In genomic region chr12:71938728-71939385, GRCh38 we compare ENCODE assay signal across 1 cellular context.
TF ChIP-seq lines count a peak whose summit lies in the region.

TPH2 (plus strand) TSS chr12:71938845; CDS start chr12:71938987, 142 bp downstream.

TF ChIP-seq in HepG2, 621 proteins besides CTCF, POLR2A, EP300 and RAD21 (continued from another document and continues in another):
- no peak for TF ChIP-seq ZNF597 (CRISPR knock-in tag; IDR thresholded peaks at IDR 0.05)
- TF ChIP-seq, protein P1, sequence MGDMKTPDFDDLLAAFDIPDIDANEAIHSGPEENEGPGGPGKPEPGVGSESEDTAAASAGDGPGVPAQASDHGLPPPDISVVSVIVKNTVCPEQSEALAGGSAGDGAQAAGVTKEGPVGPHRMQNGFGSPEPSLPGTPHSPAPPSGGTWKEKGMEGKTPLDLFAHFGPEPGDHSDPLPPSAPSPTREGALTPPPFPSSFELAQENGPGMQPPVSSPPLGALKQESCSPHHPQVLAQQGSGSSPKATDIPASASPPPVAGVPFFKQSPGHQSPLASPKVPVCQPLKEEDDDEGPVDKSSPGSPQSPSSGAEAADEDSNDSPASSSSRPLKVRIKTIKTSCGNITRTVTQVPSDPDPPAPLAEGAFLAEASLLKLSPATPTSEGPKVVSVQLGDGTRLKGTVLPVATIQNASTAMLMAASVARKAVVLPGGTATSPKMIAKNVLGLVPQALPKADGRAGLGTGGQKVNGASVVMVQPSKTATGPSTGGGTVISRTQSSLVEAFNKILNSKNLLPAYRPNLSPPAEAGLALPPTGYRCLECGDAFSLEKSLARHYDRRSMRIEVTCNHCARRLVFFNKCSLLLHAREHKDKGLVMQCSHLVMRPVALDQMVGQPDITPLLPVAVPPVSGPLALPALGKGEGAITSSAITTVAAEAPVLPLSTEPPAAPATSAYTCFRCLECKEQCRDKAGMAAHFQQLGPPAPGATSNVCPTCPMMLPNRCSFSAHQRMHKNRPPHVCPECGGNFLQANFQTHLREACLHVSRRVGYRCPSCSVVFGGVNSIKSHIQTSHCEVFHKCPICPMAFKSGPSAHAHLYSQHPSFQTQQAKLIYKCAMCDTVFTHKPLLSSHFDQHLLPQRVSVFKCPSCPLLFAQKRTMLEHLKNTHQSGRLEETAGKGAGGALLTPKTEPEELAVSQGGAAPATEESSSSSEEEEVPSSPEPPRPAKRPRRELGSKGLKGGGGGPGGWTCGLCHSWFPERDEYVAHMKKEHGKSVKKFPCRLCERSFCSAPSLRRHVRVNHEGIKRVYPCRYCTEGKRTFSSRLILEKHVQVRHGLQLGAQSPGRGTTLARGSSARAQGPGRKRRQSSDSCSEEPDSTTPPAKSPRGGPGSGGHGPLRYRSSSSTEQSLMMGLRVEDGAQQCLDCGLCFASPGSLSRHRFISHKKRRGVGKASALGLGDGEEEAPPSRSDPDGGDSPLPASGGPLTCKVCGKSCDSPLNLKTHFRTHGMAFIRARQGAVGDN (CRISPR knock-in tag; IDR thresholded peaks at IDR 0.05), result peak; percentile 32
- TF ChIP-seq ZEB1 (IDR thresholded peaks at IDR 0.05; ENCODE audit: insufficient replicate concordance, low read depth), result no peak
- 0 out of 2 replicates have a peak, but pooled peaks have one; percentile 42 for TF ChIP-seq KMT2A (CRISPR knock-in tag; IDR thresholded peaks at IDR 0.05)
- peak; percentile 76; the same call in 1 of the 2 replicates for TF ChIP-seq ZNF441 (CRISPR knock-in tag; IDR thresholded peaks at IDR 0.05; ENCODE audit: borderline replicate concordance)
- peak; percentile 52; the same call in 1 of the 2 replicates for TF ChIP-seq MED1 (CRISPR knock-in tag; IDR thresholded peaks at IDR 0.05)
- no peak for TF ChIP-seq NPAS2 (CRISPR knock-in tag; IDR thresholded peaks at IDR 0.05; ENCODE audit: borderline replicate concordance)
- TF ChIP-seq, protein P2, sequence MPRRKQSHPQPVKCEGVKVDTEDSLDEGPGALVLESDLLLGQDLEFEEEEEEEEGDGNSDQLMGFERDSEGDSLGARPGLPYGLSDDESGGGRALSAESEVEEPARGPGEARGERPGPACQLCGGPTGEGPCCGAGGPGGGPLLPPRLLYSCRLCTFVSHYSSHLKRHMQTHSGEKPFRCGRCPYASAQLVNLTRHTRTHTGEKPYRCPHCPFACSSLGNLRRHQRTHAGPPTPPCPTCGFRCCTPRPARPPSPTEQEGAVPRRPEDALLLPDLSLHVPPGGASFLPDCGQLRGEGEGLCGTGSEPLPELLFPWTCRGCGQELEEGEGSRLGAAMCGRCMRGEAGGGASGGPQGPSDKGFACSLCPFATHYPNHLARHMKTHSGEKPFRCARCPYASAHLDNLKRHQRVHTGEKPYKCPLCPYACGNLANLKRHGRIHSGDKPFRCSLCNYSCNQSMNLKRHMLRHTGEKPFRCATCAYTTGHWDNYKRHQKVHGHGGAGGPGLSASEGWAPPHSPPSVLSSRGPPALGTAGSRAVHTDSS (CRISPR knock-in tag; conservative IDR thresholded peaks at IDR 0.05), result no peak
- TF ChIP-seq ZBTB8A (CRISPR knock-in tag; IDR thresholded peaks at IDR 0.05; ENCODE audit: borderline replicate concordance, low read depth), result no peak
- peak; percentile 89 for TF ChIP-seq ZBTB43 (CRISPR knock-in tag; conservative IDR thresholded peaks at IDR 0.05)
- no peak for TF ChIP-seq ZNF34 (CRISPR knock-in tag; IDR thresholded peaks at IDR 0.05; ENCODE audit: borderline replicate concordance)
- no peak for TF ChIP-seq CHCHD3 (CRISPR knock-in tag; IDR thresholded peaks at IDR 0.05)
- TF ChIP-seq ZNF337 (CRISPR knock-in tag; IDR thresholded peaks at IDR 0.05; ENCODE audit: borderline replicate concordance, low read depth), result no peak
- TF ChIP-seq ARNTL (CRISPR knock-in tag; IDR thresholded peaks at IDR 0.05), result no peak
- TF ChIP-seq ZNF609 (CRISPR knock-in tag; IDR thresholded peaks at IDR 0.05; ENCODE audit: borderline replicate concordance), result no peak
- no peak for TF ChIP-seq MAFK (conservative IDR thresholded peaks at IDR 0.05 in 1 of 2, IDR thresholded peaks at IDR 0.05 in 1 of 2; ENCODE audit: low read length in 2 of 2)
- peak; percentile 74 for TF ChIP-seq RXRB (CRISPR knock-in tag; IDR thresholded peaks at IDR 0.05; ENCODE audit: borderline replicate concordance)
- TF ChIP-seq KDM4B (CRISPR knock-in tag; IDR thresholded peaks at IDR 0.05), result peak; percentile 71; the same call in 1 of the 2 replicates
- no peak for TF ChIP-seq TCF7 (IDR thresholded peaks at IDR 0.05; ENCODE audit: low read depth)
- no peak for TF ChIP-seq ZNF713 (CRISPR knock-in tag; IDR thresholded peaks at IDR 0.05)
- 0 out of 2 replicates have a peak, but pooled peaks have one; percentile 63 for TF ChIP-seq ZNF510 (CRISPR knock-in tag; IDR thresholded peaks at IDR 0.05; ENCODE audit: low read depth)
- TF ChIP-seq ISL2 (CRISPR knock-in tag; IDR thresholded peaks at IDR 0.05), result 0 out of 2 replicates have a peak, but pooled peaks have one; percentile 33
- peak; percentile 38; the same call in 1 of the 2 replicates for TF ChIP-seq FOXA3 (CRISPR knock-in tag; IDR thresholded peaks at IDR 0.05)
- TF ChIP-seq DNMT3B (CRISPR knock-in tag; conservative IDR thresholded peaks at IDR 0.05), result no peak
- TF ChIP-seq PHF21A (CRISPR knock-in tag; IDR thresholded peaks at IDR 0.05), result no peak
- TF ChIP-seq ZNF800 (CRISPR knock-in tag; IDR thresholded peaks at IDR 0.05), result 0 out of 2 replicates have a peak, but pooled peaks have one; percentile 52
- peak; percentile 90; the same call in 1 of the 2 replicates for TF ChIP-seq ZBTB20 (CRISPR knock-in tag; IDR thresholded peaks at IDR 0.05; ENCODE audit: borderline replicate concordance, low read depth)
- no peak for TF ChIP-seq CENPT (CRISPR knock-in tag; IDR thresholded peaks at IDR 0.05; ENCODE audit: low read depth)
- TF ChIP-seq, protein P3, sequence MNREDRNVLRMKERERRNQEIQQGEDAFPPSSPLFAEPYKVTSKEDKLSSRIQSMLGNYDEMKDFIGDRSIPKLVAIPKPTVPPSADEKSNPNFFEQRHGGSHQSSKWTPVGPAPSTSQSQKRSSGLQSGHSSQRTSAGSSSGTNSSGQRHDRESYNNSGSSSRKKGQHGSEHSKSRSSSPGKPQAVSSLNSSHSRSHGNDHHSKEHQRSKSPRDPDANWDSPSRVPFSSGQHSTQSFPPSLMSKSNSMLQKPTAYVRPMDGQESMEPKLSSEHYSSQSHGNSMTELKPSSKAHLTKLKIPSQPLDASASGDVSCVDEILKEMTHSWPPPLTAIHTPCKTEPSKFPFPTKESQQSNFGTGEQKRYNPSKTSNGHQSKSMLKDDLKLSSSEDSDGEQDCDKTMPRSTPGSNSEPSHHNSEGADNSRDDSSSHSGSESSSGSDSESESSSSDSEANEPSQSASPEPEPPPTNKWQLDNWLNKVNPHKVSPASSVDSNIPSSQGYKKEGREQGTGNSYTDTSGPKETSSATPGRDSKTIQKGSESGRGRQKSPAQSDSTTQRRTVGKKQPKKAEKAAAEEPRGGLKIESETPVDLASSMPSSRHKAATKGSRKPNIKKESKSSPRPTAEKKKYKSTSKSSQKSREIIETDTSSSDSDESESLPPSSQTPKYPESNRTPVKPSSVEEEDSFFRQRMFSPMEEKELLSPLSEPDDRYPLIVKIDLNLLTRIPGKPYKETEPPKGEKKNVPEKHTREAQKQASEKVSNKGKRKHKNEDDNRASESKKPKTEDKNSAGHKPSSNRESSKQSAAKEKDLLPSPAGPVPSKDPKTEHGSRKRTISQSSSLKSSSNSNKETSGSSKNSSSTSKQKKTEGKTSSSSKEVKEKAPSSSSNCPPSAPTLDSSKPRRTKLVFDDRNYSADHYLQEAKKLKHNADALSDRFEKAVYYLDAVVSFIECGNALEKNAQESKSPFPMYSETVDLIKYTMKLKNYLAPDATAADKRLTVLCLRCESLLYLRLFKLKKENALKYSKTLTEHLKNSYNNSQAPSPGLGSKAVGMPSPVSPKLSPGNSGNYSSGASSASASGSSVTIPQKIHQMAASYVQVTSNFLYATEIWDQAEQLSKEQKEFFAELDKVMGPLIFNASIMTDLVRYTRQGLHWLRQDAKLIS (CRISPR knock-in tag; IDR thresholded peaks at IDR 0.05), result no peak
- TF ChIP-seq CREB3 (CRISPR knock-in tag; IDR thresholded peaks at IDR 0.05), result peak; percentile 88; the same call in 1 of the 2 replicates
- no peak for TF ChIP-seq JARID2 (CRISPR knock-in tag; IDR thresholded peaks at IDR 0.05; ENCODE audit: insufficient replicate concordance)
- TF ChIP-seq JUN (CRISPR knock-in tag; IDR thresholded peaks at IDR 0.05), result no peak
- no peak for TF ChIP-seq RBM22 (optimal IDR thresholded peaks at IDR 0.05; ENCODE audit: low read length)
- TF ChIP-seq, protein P4, sequence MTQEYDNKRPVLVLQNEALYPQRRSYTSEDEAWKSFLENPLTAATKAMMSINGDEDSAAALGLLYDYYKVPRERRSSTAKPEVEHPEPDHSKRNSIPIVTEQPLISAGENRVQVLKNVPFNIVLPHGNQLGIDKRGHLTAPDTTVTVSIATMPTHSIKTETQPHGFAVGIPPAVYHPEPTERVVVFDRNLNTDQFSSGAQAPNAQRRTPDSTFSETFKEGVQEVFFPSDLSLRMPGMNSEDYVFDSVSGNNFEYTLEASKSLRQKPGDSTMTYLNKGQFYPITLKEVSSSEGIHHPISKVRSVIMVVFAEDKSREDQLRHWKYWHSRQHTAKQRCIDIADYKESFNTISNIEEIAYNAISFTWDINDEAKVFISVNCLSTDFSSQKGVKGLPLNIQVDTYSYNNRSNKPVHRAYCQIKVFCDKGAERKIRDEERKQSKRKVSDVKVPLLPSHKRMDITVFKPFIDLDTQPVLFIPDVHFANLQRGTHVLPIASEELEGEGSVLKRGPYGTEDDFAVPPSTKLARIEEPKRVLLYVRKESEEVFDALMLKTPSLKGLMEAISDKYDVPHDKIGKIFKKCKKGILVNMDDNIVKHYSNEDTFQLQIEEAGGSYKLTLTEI (CRISPR knock-in tag; conservative IDR thresholded peaks at IDR 0.05), result no peak
- TF ChIP-seq YY1 (IDR thresholded peaks at IDR 0.05; ENCODE audit: insufficient read depth, insufficient replicate concordance, low read depth, low read length), result no peak
- TF ChIP-seq XBP1 (CRISPR knock-in tag; IDR thresholded peaks at IDR 0.05), result no peak
